In the genomic region with DNA sequence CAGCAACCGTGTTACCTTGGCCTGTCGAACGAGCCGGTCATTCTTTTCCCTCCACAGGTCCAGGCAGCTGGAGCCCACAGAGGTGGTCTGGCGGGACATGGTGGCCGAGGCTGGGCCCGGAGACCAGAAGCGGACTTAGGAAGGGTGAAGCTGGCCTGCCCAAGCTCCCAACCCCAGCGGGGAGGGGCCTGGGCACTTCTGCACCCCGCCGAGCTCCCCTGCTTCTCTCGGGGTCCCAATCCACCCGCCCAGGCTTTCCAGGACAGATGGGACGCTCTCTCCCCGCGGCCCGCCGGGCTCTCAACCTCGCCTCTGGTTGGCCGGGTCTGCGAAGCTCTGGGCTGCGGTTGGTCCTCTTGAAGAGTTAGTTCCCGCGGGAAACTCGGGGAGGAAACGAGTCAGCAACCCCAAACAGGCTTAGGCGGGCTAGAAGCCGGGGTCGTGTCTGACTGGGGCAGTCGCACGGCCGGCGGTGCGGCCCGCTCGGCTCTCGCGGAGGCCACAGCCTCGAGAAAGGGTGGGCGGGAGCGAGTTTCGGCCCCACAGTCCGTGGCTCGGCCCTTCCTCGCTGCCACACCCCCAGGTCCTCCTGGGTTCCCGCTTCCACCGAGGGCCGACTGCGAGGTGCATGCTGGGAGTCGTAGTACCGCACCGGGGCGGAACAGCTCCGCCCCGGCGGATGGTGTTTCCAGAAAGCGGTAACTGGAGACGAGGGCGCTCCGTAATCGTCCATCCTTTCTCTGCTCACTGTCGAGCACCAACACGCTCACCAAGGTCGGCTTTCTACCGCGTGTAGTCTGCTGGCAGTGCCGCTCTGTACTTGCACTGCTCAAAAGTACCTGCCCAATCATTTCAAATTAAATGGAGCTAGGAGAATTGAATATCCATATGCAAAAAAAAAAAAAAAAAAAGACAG, we compare ENCODE assay signal across 1 cellular context.
A peak's percentile ranks its signal among the peaks of the same experiment; 100 is the strongest.
TF ChIP-seq lines count a peak whose summit lies in the region.

FANCG (minus strand) TSS at position 517 of the 916 bp plus-strand sequence; CDS start at position 99, 418 bp downstream.

TF ChIP-seq in K562, 482 proteins besides CTCF, POLR2A, EP300 and RAD21 (continued from another document and continues in another):
- TF ChIP-seq, protein P1, sequence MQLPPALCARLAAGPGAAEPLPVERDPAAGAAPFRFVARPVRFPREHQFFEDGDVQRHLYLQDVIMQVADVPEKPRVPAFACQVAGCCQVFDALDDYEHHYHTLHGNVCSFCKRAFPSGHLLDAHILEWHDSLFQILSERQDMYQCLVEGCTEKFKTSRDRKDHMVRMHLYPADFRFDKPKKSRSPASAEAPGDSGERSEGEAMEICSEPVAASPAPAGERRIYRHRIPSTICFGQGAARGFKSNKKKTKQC (CRISPR knock-in tag; IDR thresholded peaks at IDR 0.05), result no peak
- peak; percentile 54 to 57; a peak in 2 of 4 replicates for TF ChIP-seq SIX5 (IDR thresholded peaks at IDR 0.05; ENCODE audit: borderline replicate concordance in 1 of 2, insufficient read depth in 1 of 2, low read depth in 1 of 2, low read length in 2 of 2)
- TF ChIP-seq PTRF (tag; IDR thresholded peaks at IDR 0.05), result no peak
- no peak for TF ChIP-seq TAF15 (IDR thresholded peaks at IDR 0.05; ENCODE audit: low read depth, low read length)
- no peak for TF ChIP-seq U2AF2 (optimal IDR thresholded peaks at IDR 0.05; ENCODE audit: low read depth, low read length)
- no peak for TF ChIP-seq RBM17 (IDR thresholded peaks at IDR 0.05; ENCODE audit: borderline replicate concordance, low read depth, low read length)
- TF ChIP-seq SMARCB1 (IDR thresholded peaks at IDR 0.05; ENCODE audit: insufficient read length, low read depth), result no peak
- TF ChIP-seq IFI16 (CRISPR knock-in tag; IDR thresholded peaks at IDR 0.05), result no peak
- TF ChIP-seq, protein P2, sequence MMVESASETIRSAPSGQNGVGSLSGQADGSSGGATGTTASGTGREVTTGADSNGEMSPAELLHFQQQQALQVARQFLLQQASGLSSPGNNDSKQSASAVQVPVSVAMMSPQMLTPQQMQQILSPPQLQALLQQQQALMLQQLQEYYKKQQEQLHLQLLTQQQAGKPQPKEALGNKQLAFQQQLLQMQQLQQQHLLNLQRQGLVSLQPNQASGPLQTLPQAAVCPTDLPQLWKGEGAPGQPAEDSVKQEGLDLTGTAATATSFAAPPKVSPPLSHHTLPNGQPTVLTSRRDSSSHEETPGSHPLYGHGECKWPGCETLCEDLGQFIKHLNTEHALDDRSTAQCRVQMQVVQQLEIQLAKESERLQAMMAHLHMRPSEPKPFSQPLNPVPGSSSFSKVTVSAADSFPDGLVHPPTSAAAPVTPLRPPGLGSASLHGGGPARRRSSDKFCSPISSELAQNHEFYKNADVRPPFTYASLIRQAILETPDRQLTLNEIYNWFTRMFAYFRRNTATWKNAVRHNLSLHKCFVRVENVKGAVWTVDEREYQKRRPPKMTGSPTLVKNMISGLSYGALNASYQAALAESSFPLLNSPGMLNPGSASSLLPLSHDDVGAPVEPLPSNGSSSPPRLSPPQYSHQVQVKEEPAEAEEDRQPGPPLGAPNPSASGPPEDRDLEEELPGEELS (CRISPR knock-in tag; IDR thresholded peaks at IDR 0.05; ENCODE audit: borderline replicate concordance), result no peak
- TF ChIP-seq PCBP2 (IDR thresholded peaks at IDR 0.05; ENCODE audit: low read depth, low read length, poor library complexity, severe bottlenecking), result no peak
- no peak for TF ChIP-seq RFX5 (IDR thresholded peaks at IDR 0.05; ENCODE audit: low read depth, low read length)
- TF ChIP-seq ETV5 (CRISPR knock-in tag; IDR thresholded peaks at IDR 0.05; ENCODE audit: low read depth), result peak; percentile 24; the same call in 1 of the 2 replicates
- TF ChIP-seq ZNF140 (CRISPR knock-in tag; IDR thresholded peaks at IDR 0.05), result no peak
- peak in 1 of 2 experiments; percentile 27; a peak in 2 of 4 replicates for TF ChIP-seq FOXK2 (conservative IDR thresholded peaks at IDR 0.05 in 1 of 2, IDR thresholded peaks at IDR 0.05 in 1 of 2; ENCODE audit: low read depth in 2 of 2)
- TF ChIP-seq CEBPB (tag; IDR thresholded peaks at IDR 0.05), result no peak
- TF ChIP-seq, protein P3, sequence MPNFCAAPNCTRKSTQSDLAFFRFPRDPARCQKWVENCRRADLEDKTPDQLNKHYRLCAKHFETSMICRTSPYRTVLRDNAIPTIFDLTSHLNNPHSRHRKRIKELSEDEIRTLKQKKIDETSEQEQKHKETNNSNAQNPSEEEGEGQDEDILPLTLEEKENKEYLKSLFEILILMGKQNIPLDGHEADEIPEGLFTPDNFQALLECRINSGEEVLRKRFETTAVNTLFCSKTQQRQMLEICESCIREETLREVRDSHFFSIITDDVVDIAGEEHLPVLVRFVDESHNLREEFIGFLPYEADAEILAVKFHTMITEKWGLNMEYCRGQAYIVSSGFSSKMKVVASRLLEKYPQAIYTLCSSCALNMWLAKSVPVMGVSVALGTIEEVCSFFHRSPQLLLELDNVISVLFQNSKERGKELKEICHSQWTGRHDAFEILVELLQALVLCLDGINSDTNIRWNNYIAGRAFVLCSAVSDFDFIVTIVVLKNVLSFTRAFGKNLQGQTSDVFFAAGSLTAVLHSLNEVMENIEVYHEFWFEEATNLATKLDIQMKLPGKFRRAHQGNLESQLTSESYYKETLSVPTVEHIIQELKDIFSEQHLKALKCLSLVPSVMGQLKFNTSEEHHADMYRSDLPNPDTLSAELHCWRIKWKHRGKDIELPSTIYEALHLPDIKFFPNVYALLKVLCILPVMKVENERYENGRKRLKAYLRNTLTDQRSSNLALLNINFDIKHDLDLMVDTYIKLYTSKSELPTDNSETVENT (CRISPR knock-in tag; IDR thresholded peaks at IDR 0.05), result no peak
- no peak for TF ChIP-seq STAT5B (CRISPR knock-in tag; IDR thresholded peaks at IDR 0.05)
- TF ChIP-seq, protein P4, sequence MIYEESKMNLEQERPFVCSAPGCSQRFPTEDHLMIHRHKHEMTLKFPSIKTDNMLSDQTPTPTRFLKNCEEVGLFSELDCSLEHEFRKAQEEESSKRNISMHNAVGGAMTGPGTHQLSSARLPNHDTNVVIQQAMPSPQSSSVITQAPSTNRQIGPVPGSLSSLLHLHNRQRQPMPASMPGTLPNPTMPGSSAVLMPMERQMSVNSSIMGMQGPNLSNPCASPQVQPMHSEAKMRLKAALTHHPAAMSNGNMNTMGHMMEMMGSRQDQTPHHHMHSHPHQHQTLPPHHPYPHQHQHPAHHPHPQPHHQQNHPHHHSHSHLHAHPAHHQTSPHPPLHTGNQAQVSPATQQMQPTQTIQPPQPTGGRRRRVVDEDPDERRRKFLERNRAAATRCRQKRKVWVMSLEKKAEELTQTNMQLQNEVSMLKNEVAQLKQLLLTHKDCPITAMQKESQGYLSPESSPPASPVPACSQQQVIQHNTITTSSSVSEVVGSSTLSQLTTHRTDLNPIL (CRISPR knock-in tag; IDR thresholded peaks at IDR 0.05), result no peak
- peak; percentile 95 for TF ChIP-seq POLR2G (IDR thresholded peaks at IDR 0.05; ENCODE audit: low read depth, low read length)
- TF ChIP-seq POLR2H (tag; IDR thresholded peaks at IDR 0.05; ENCODE audit: low read depth), result peak; percentile 49; the same call in 1 of the 2 replicates
- TF ChIP-seq ZNF589 (CRISPR knock-in tag; IDR thresholded peaks at IDR 0.05; ENCODE audit: low read depth), result no peak
- TF ChIP-seq CREB1 (IDR thresholded peaks at IDR 0.05), result no peak; the same call in 1 of the 2 replicates
- TF ChIP-seq CREB1 (CRISPR knock-in tag; IDR thresholded peaks at IDR 0.05), result no peak; the same call in 1 of the 2 replicates
- no peak for TF ChIP-seq ZNF57 (CRISPR knock-in tag; IDR thresholded peaks at IDR 0.05)
- TF ChIP-seq CAMTA2 (CRISPR knock-in tag; conservative IDR thresholded peaks at IDR 0.05), result no peak
- TF ChIP-seq ZNF766 (CRISPR knock-in tag; conservative IDR thresholded peaks at IDR 0.05), result no peak
- no peak for TF ChIP-seq FUS (optimal IDR thresholded peaks at IDR 0.05; ENCODE audit: low read depth, low read length)
- peak; percentile 66 for TF ChIP-seq KDM5B (IDR thresholded peaks at IDR 0.05; ENCODE audit: insufficient replicate concordance, low read depth, low read length)
- no peak for TF ChIP-seq RERE (CRISPR knock-in tag; IDR thresholded peaks at IDR 0.05; ENCODE audit: borderline replicate concordance)
- no peak for TF ChIP-seq SRSF1 (IDR thresholded peaks at IDR 0.05; ENCODE audit: low read depth, low read length)
- no peak for TF ChIP-seq MITF (IDR thresholded peaks at IDR 0.05)
- TF ChIP-seq, protein P5, sequence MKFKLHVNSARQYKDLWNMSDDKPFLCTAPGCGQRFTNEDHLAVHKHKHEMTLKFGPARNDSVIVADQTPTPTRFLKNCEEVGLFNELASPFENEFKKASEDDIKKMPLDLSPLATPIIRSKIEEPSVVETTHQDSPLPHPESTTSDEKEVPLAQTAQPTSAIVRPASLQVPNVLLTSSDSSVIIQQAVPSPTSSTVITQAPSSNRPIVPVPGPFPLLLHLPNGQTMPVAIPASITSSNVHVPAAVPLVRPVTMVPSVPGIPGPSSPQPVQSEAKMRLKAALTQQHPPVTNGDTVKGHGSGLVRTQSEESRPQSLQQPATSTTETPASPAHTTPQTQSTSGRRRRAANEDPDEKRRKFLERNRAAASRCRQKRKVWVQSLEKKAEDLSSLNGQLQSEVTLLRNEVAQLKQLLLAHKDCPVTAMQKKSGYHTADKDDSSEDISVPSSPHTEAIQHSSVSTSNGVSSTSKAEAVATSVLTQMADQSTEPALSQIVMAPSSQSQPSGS (CRISPR knock-in tag; IDR thresholded peaks at IDR 0.05), result no peak
- TF ChIP-seq KLF6 (CRISPR knock-in tag; IDR thresholded peaks at IDR 0.05; ENCODE audit: borderline replicate concordance), result 0 out of 2 replicates have a peak, but pooled peaks have one; percentile 8
- peak; percentile 26 for TF ChIP-seq RBM22 (IDR thresholded peaks at IDR 0.05; ENCODE audit: low read depth, low read length, poor library complexity, severe bottlenecking)
- TF ChIP-seq SREBF2 (CRISPR knock-in tag; IDR thresholded peaks at IDR 0.05), result no peak
- TF ChIP-seq MTA2 (IDR thresholded peaks at IDR 0.05; ENCODE audit: low read depth), result no peak
- no peak for TF ChIP-seq ARHGAP35 (IDR thresholded peaks at IDR 0.05; ENCODE audit: partially characterized antibody)
- TF ChIP-seq, protein P6, sequence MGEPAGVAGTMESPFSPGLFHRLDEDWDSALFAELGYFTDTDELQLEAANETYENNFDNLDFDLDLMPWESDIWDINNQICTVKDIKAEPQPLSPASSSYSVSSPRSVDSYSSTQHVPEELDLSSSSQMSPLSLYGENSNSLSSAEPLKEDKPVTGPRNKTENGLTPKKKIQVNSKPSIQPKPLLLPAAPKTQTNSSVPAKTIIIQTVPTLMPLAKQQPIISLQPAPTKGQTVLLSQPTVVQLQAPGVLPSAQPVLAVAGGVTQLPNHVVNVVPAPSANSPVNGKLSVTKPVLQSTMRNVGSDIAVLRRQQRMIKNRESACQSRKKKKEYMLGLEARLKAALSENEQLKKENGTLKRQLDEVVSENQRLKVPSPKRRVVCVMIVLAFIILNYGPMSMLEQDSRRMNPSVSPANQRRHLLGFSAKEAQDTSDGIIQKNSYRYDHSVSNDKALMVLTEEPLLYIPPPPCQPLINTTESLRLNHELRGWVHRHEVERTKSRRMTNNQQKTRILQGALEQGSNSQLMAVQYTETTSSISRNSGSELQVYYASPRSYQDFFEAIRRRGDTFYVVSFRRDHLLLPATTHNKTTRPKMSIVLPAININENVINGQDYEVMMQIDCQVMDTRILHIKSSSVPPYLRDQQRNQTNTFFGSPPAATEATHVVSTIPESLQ (CRISPR knock-in tag; IDR thresholded peaks at IDR 0.05), result no peak
- no peak for TF ChIP-seq KAT7 (CRISPR knock-in tag; IDR thresholded peaks at IDR 0.05; ENCODE audit: borderline replicate concordance)
- TF ChIP-seq BACH1 (tag; IDR thresholded peaks at IDR 0.05), result no peak
- TF ChIP-seq PTBP1 (IDR thresholded peaks at IDR 0.05; ENCODE audit: low read depth, low read length), result no peak
- no peak for TF ChIP-seq SP2 (IDR thresholded peaks at IDR 0.05; ENCODE audit: extremely low read depth, low read depth, low read length, poor library complexity, severe bottlenecking)
- TF ChIP-seq ZNF175 (CRISPR knock-in tag; IDR thresholded peaks at IDR 0.05; ENCODE audit: low read depth), result no peak
- no peak for TF ChIP-seq DIDO1 (tag; IDR thresholded peaks at IDR 0.05; ENCODE audit: low read depth)
- no peak for TF ChIP-seq NR2C1 (IDR thresholded peaks at IDR 0.05)
- 0 out of 2 replicates have a peak, but pooled peaks have one; percentile 18 for TF ChIP-seq NR2C1 (tag; IDR thresholded peaks at IDR 0.05)
